Comparison of ENCODE assay signal across 20 cellular contexts in the genomic region with DNA sequence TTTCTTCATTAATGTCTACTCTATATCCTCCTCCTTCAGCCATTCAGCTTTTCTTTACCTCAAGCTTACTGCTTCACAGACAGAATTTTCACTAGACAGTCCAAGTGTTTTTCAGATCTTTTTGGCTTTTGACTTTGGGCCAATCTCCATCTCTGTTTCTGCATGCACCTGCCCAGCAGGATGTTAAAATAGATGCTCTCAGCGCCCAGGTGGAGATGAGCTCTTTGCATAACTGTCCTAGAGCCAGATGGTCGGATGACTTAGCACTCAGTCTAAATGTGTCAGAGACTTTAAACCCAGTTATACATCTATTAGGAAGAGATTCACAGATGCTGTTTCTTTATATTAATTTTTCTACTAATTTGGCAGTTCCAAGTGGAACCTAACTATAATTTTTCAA.
A peak's percentile ranks its signal among the peaks of the same experiment; 100 is the strongest.
DNase-seq lines count a peak whose midpoint lies in the region; FAIRE-seq and TF ChIP-seq lines count a peak whose summit lies in the region.
"Had no signal": no experiment of that assay in that cellular context is flagged by ENCODE, and none has a peak within 500 bp of the region (broad histone marks: within the 10 kb centered on the region; RNA-seq: fewer than 3 reads in every experiment).

No MANE protein-coding gene starts in this region.

- FAIRE-seq in H54 (lab: Jason Lieb, UNC) = no peak

- H3K27me3 ChIP-seq in endodermal cell (ENCODE audit: control insufficient read depth, insufficient read depth, low read length, poor library complexity, severe bottlenecking) = no peaks in the 10 kb centered on the region
- no peaks in the 10 kb centered on the region for H3K27me3 ChIP-seq in smooth muscle cell (ENCODE audit: low read depth)
- H3K27me3 ChIP-seq: BLaER1 had no signal

- peaks cover 33% of the 10 kb centered on the region for H3K4me1 Mint-ChIP-seq in endodermal cell

- H3K4me3 ChIP-seq in endodermal cell (ENCODE audit: low read length) (no peak overlapping the region), smooth muscle cell (no peak overlapping the region)
- H3K4me3 ChIP-seq: BLaER1, PC-9 had no signal

- H2AFZ ChIP-seq in smooth muscle cell (ENCODE audit: low read depth) = no peak overlapping the region
- H2AFZ ChIP-seq: PC-9 had no signal

- H3K27ac ChIP-seq in endodermal cell (ENCODE audit: low read depth, low read length) (no peak overlapping the region), smooth muscle cell (ENCODE audit: low read depth) (no peak overlapping the region)
- H3K27ac ChIP-seq: BLaER1, PC-9, RWPE1 had no signal

- H3K9ac ChIP-seq in endodermal cell (ENCODE audit: extremely low read depth, low read length, poor library complexity, severe bottlenecking) (no peak overlapping the region), smooth muscle cell (ENCODE audit: low read depth) (no peak overlapping the region)
- H3K9ac ChIP-seq: BLaER1, SK-N-SH had no signal

- H3K4me3 Mint-ChIP-seq in endodermal cell = no peak overlapping the region
- H3K4me3 Mint-ChIP-seq: CD4-positive, alpha-beta memory T cell had no signal

- no peaks in the 10 kb centered on the region for H4K20me1 ChIP-seq in smooth muscle cell (ENCODE audit: low read depth)
- H4K20me1 ChIP-seq: BLaER1 had no signal

- no peaks in the 10 kb centered on the region for H3K79me2 ChIP-seq in smooth muscle cell (ENCODE audit: low read depth)

- DNase-seq in COLO668 (lab: John Stamatoyannopoulos, UW; ENCODE audit: unreplicated experiment) = peak; percentile 20
- DNase-seq in COR-L47 (lab: John Stamatoyannopoulos, UW) = peak; percentile 46
- peak; percentile 48 for DNase-seq in NCI-H1105 (lab: John Stamatoyannopoulos, UW)
- peak; percentile 72 for DNase-seq in NCI-H69 (lab: John Stamatoyannopoulos, UW)
- DNase-seq in endodermal cell = no peak
- DNase-seq in H54 (ENCODE audit: insufficient read length, low spot score) = no peak
- no peak for DNase-seq in activated CD4-positive, alpha-beta T cell treated with anti-CD3 and anti-CD28 coated beads for 4 hours
- no peak for DNase-seq in smooth muscle cell (lab: John Stamatoyannopoulos, UW; ENCODE audit: unreplicated experiment)
- DNase-seq: Calu3; CD4-positive, alpha-beta memory T cell; DMS53; EL; GF-D8; H7; NCI-H187 treated with DMSO at 0.1 percent for 48 hours; PC-9; SHP77 treated with DMSO at 0.1 percent for 48 hours; SK-N-SH had no signal

- no peaks in the 10 kb centered on the region for H3F3A ChIP-seq in smooth muscle cell (ENCODE audit: low read depth)

- no peak overlapping the region for H3K27ac Mint-ChIP-seq in endodermal cell

- no peaks in the 10 kb centered on the region for H3K36me3 ChIP-seq in endodermal cell (ENCODE audit: control insufficient read depth, insufficient read depth, low read length)
- H3K36me3 ChIP-seq in smooth muscle cell (ENCODE audit: low read depth) = no peaks in the 10 kb centered on the region
- H3K36me3 ChIP-seq: BLaER1 had no signal

- peaks cover 8% of the 10 kb centered on the region for H3K9me3 ChIP-seq in endodermal cell (ENCODE audit: control insufficient read depth, low read length)
- no peaks in the 10 kb centered on the region for H3K9me3 ChIP-seq in smooth muscle cell (replicated peaks; ENCODE audit: low read depth)
- H3K9me3 ChIP-seq: BLaER1, SK-N-SH had no signal

- 84% methylated on average over 2 of the region's 2 CpGs; no CpG with 5 or more reads in 1 of the 2 experiments for WGBS in endodermal cell (ENCODE audit: insufficient coverage in 1 of 2, insufficient read length in 1 of 2), 2 experiments
- 77% methylated on average over 2 of the region's 2 CpGs for WGBS in smooth muscle cell (ENCODE audit: low lambda C conversion rate)

- peaks cover 3% of the 10 kb centered on the region for H3K36me3 Mint-ChIP-seq in endodermal cell (ENCODE audit: low read depth)
- H3K36me3 Mint-ChIP-seq: CD4-positive, alpha-beta memory T cell had no signal

- no peak for TF ChIP-seq POLR2A in H54 (IDR thresholded peaks at IDR 0.05; ENCODE audit: low read depth, low read length)

- TF ChIP-seq CTCF in endodermal cell (conservative IDR thresholded peaks at IDR 0.05) = no peak
- TF ChIP-seq CTCF in smooth muscle cell (IDR thresholded peaks at IDR 0.05; ENCODE audit: borderline replicate concordance, insufficient read depth, poor library complexity, severe bottlenecking) = no peak

- peaks cover 5% of the 10 kb centered on the region for H3K9me3 Mint-ChIP-seq in endodermal cell

- no peak overlapping the region for H3K4me2 ChIP-seq in smooth muscle cell
- H3K4me2 ChIP-seq: BLaER1, PC-9, SK-N-SH had no signal

- H3K27me3 Mint-ChIP-seq in endodermal cell (ENCODE audit: insufficient read depth) = no peaks in the 10 kb centered on the region
- H3K27me3 Mint-ChIP-seq: CD4-positive, alpha-beta memory T cell had no signal

- H3K4me1 ChIP-seq in endodermal cell (ENCODE audit: control insufficient read depth, insufficient read depth, low read length) (peaks cover 6% of the 10 kb centered on the region), smooth muscle cell (ENCODE audit: low read depth) (no peaks in the 10 kb centered on the region)

Comparison
In these comparisons a context has a peak if more than half of its experiments do, and no peak if none do; other contexts are left out.
1. DNase-seq: peak in COLO668 (single experiment), COR-L47 (single experiment), NCI-H1105 (single experiment) and NCI-H69 (single experiment); none in endodermal cell (single experiment), H54 (single experiment), activated CD4-positive, alpha-beta T cell treated with anti-CD3 and anti-CD28 coated beads for 4 hours (0 of 2) and smooth muscle cell (single experiment).